ENCODE assay signal across 27 cellular contexts in the genomic region with DNA sequence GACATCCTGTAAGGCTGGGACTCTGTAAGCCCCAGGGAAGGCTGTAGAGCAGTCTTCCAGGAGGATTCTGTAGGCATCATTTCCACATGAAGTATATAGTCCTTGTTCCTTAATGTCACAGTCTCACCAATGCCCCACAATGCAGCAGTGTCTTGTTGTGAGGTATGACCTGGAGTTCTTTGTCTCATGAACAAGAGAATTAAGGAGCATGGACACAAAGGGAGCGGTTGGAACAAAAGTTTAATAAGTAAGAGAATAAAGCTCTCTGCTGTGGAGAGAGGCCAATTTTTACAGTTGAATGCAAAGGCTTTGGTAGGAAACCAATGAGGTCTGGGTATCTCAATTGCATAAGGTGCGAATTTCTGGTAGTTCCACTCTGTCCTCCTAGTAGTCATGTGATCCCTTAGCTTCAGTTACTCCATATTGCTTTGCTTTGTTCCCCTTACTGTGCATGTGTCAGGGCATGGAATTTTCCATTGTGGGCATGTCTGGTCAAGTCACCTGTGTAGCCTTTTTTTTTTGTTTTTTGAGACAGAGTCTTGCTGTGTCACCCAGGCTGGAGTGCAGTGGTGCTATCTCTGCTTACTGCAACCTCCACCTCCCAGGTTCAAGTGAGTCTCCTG.
"Had no signal": no experiment of that assay in that cellular context is flagged by ENCODE, and none has a peak within 500 bp of the region (broad histone marks: within the 10 kb centered on the region; RNA-seq: fewer than 3 reads in every experiment).

No MANE protein-coding gene starts in this region.

- H3K9me3 ChIP-seq: colonic mucosa, lower lobe of right lung, ovary, prostate gland, suprapubic skin had no signal

- H3K4me3 ChIP-seq: cardiac muscle cell, colonic mucosa, left lung, lower lobe of right lung, ovary, prostate gland, suprapubic skin, tibial artery had no signal

- H3K27me3 ChIP-seq: colonic mucosa, left lung, ovary, suprapubic skin, tibial artery had no signal

- DNase-seq: activated CD4-positive, alpha-beta T cell treated with anti-CD3 and anti-CD28 coated beads for 48 hours; activated CD4-positive, alpha-beta T cell treated with anti-CD3 and anti-CD28 coated beads, Interleukin-2, amount 50 U/mL, for 48 hours; activated CD8-positive, alpha-beta memory T cell treated with anti-CD3 and anti-CD28 coated beads for 24 hours; activated effector memory CD4-positive, alpha-beta T cell treated with Interleukin-2 at 50 U/mL for 16 hours; activated naive CD4-positive, alpha-beta T cell treated with Interleukin-2 at 50 U/mL for 16 hours; anterior cingulate cortex; cerebellar nuclear complex; colonic mucosa; effector CD8-positive, alpha-beta T cell; erythroblast; foreskin melanocyte; left lung; lower lobe of right lung; naive B cell; nephron progenitor cell; ovary; retina; stimulated activated CD4-positive, alpha-beta T cell treated with anti-CD3 and anti-CD28 coated beads, Interleukin-15, amount 100 ng/mL, for 24 hours; stimulated activated CD4-positive, alpha-beta T cell treated with anti-CD3 and anti-CD28 coated beads, Interleukin-2, amount 100 ng/mL, for 24 hours; stimulated activated naive CD4-positive, alpha-beta T cell; T-helper 1 cell; tibial artery had no signal

- H3K27ac Mint-ChIP-seq: activated naive CD8-positive, alpha-beta T cell; nephron progenitor cell had no signal

- H3K4me3 Mint-ChIP-seq: activated naive CD8-positive, alpha-beta T cell; naive B cell; nephron progenitor cell had no signal

- ATAC-seq: activated CD4-positive, CD25-positive, alpha-beta regulatory T cell treated with anti-CD3 and anti-CD28 coated beads, Interleukin-2, amount 50 U/mL, for 24 hours; left lung; lower lobe of right lung had no signal

- H3K4me1 ChIP-seq: colonic mucosa, left lung, lower lobe of right lung, prostate gland, suprapubic skin, tibial artery had no signal

- H3K27ac ChIP-seq: cardiac muscle cell, colonic mucosa, left lung, lower lobe of right lung, ovary, prostate gland, suprapubic skin, tibial artery had no signal

- H3K4me1 Mint-ChIP-seq: naive B cell had no signal

- H3K36me3 Mint-ChIP-seq: activated naive CD8-positive, alpha-beta T cell had no signal

- H3K36me3 ChIP-seq: cardiac muscle cell, colonic mucosa, left lung, lower lobe of right lung, ovary, prostate gland, suprapubic skin, tibial artery had no signal
